In genomic region chr22:46031066-46031465, GRCh38 we compare ENCODE assay signal across 2 cellular contexts.
TF ChIP-seq lines count a peak whose summit lies in the region.

No MANE protein-coding gene starts in this region.

TF ChIP-seq in HepG2, 621 proteins besides CTCF, POLR2A, EP300 and RAD21:
- TF ChIP-seq ZC3H13 (CRISPR knock-in tag; IDR thresholded peaks at IDR 0.05) = no peak
- no peak for TF ChIP-seq PREB (CRISPR knock-in tag; IDR thresholded peaks at IDR 0.05)
- no peak for TF ChIP-seq SPEN (CRISPR knock-in tag; IDR thresholded peaks at IDR 0.05; ENCODE audit: low read depth)
TF ChIP-seq in HepG2: peak in this region for 0.

TF ChIP-seq in H1, 55 proteins besides CTCF, POLR2A, EP300 and RAD21:
- TF ChIP-seq TAF7 (optimal IDR thresholded peaks at IDR 0.05; ENCODE audit: borderline replicate concordance, low read depth, low read length) (no peak), SP1 (IDR thresholded peaks at IDR 0.05; ENCODE audit: low read depth, low read length) (no peak), POU5F1 (IDR thresholded peaks at IDR 0.05; ENCODE audit: low read depth, low read length) (no peak), CREB1 (IDR thresholded peaks at IDR 0.05) (no peak), CTBP2 (IDR thresholded peaks at IDR 0.05; ENCODE audit: borderline replicate concordance, insufficient read depth, insufficient read length, low read length) (no peak), JUN (IDR thresholded peaks at IDR 0.05; ENCODE audit: low read depth, low read length) (no peak), NRF1 (IDR thresholded peaks at IDR 0.05; ENCODE audit: low read depth, low read length) (no peak), SP4 (IDR thresholded peaks at IDR 0.05; ENCODE audit: low read length) (no peak), BCL11A (IDR thresholded peaks at IDR 0.05; ENCODE audit: low read depth in 2 of 2, low read length in 2 of 2) (no peak), GTF2F1 (IDR thresholded peaks at IDR 0.05; ENCODE audit: borderline replicate concordance, low read depth, low read length) (no peak), CEBPB (IDR thresholded peaks at IDR 0.05; ENCODE audit: low read depth, low read length) (no peak), ASH2L (IDR thresholded peaks at IDR 0.05; ENCODE audit: low read length) (no peak), TCF12 (IDR thresholded peaks at IDR 0.05; ENCODE audit: low read depth, low read length) (no peak), SIX5 (IDR thresholded peaks at IDR 0.05; ENCODE audit: low read depth, low read length) (no peak), CHD7 (IDR thresholded peaks at IDR 0.05; ENCODE audit: insufficient replicate concordance, low read length) (no peak), SAP30 (IDR thresholded peaks at IDR 0.05; ENCODE audit: insufficient read depth, insufficient replicate concordance, low read length) (no peak), CBX8 (IDR thresholded peaks at IDR 0.05; ENCODE audit: borderline replicate concordance, low read depth, low read length) (no peak), SIRT6 (IDR thresholded peaks at IDR 0.05; ENCODE audit: low read length) (no peak)
TF ChIP-seq in H1: peak in this region for 0.
